ENCODE assay signal across 1 cellular context in the genomic region with DNA sequence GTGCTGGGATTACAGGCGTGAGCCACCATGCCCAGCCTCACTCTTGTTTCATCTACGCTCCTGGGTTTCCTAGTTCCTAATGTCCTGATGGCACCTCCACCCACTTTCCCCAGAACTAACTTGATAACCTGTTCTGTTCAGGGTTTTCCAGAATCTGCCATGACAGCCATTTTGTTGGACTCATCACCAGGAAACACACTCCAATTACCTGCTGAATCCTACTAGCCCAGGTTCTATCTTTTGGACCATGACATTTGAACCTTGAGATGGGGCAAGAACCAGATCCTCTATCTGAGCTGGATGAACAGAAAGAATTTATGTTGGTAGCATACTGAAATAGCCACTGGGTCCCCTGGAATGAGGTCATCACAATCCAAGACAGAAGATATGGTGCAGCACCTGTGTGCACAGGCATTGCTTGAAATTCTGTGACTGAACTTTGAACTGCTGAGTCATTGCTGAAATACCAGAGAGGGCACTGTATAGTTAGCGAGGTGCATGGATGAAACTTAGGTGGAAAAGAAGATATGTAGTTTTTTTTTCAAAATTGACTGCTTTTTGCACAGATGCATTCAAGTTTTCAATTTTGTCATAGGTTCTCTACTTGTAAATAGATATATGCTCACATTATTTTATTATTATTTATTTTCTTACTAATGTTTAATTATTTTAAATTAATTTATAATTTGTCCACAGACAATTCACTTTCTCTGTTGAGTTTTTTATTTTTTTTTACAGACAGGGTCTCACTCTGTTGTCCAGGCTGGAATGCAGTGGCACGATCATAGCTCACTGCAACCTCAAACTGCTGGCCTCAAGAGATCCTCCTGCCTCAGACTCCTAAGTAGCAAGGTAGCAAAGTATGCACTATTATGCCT.
TF ChIP-seq lines count a peak whose summit lies in the region.

No MANE protein-coding gene starts in this region.

TF ChIP-seq in HepG2, 621 proteins besides CTCF, POLR2A, EP300 and RAD21 (continued from another document and continues in another):
- TF ChIP-seq, protein P1, sequence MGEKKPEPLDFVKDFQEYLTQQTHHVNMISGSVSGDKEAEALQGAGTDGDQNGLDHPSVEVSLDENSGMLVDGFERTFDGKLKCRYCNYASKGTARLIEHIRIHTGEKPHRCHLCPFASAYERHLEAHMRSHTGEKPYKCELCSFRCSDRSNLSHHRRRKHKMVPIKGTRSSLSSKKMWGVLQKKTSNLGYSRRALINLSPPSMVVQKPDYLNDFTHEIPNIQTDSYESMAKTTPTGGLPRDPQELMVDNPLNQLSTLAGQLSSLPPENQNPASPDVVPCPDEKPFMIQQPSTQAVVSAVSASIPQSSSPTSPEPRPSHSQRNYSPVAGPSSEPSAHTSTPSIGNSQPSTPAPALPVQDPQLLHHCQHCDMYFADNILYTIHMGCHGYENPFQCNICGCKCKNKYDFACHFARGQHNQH (CRISPR knock-in tag; IDR thresholded peaks at IDR 0.05), result peak; percentile 85
- TF ChIP-seq AKNA (CRISPR knock-in tag; IDR thresholded peaks at IDR 0.05; ENCODE audit: borderline replicate concordance), result no peak
- peak; percentile 99 for TF ChIP-seq JUND (CRISPR knock-in tag; IDR thresholded peaks at IDR 0.05)
- peak; percentile 100 for TF ChIP-seq NFE2 (CRISPR knock-in tag; IDR thresholded peaks at IDR 0.05)
- TF ChIP-seq KDM6A (CRISPR knock-in tag; IDR thresholded peaks at IDR 0.05; ENCODE audit: low read depth), result peak; percentile 66; the same call in 1 of the 2 replicates
- TF ChIP-seq FOXP4 (CRISPR knock-in tag; IDR thresholded peaks at IDR 0.05), result peak; percentile 63
- TF ChIP-seq, protein P2, sequence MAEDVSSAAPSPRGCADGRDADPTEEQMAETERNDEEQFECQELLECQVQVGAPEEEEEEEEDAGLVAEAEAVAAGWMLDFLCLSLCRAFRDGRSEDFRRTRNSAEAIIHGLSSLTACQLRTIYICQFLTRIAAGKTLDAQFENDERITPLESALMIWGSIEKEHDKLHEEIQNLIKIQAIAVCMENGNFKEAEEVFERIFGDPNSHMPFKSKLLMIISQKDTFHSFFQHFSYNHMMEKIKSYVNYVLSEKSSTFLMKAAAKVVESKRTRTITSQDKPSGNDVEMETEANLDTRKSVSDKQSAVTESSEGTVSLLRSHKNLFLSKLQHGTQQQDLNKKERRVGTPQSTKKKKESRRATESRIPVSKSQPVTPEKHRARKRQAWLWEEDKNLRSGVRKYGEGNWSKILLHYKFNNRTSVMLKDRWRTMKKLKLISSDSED (CRISPR knock-in tag; IDR thresholded peaks at IDR 0.05), result no peak
- TF ChIP-seq ZFP41 (CRISPR knock-in tag; IDR thresholded peaks at IDR 0.05; ENCODE audit: borderline replicate concordance), result no peak
- 0 out of 2 replicates have a peak, but pooled peaks have one; percentile 25 for TF ChIP-seq RFXAP (CRISPR knock-in tag; IDR thresholded peaks at IDR 0.05; ENCODE audit: borderline replicate concordance)
- peak; percentile 94 for TF ChIP-seq SMARCC2 (IDR thresholded peaks at IDR 0.05)
- peak; percentile 99 for TF ChIP-seq ATF3 (CRISPR knock-in tag; IDR thresholded peaks at IDR 0.05)
- TF ChIP-seq, protein P3, sequence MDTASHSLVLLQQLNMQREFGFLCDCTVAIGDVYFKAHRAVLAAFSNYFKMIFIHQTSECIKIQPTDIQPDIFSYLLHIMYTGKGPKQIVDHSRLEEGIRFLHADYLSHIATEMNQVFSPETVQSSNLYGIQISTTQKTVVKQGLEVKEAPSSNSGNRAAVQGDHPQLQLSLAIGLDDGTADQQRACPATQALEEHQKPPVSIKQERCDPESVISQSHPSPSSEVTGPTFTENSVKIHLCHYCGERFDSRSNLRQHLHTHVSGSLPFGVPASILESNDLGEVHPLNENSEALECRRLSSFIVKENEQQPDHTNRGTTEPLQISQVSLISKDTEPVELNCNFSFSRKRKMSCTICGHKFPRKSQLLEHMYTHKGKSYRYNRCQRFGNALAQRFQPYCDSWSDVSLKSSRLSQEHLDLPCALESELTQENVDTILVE (CRISPR knock-in tag; IDR thresholded peaks at IDR 0.05), result peak; percentile 71; the same call in 1 of the 2 replicates
- TF ChIP-seq MXI1 (IDR thresholded peaks at IDR 0.05; ENCODE audit: borderline replicate concordance, low read depth, low read length), result peak; percentile 24; the same call in 1 of the 3 replicates
- no peak for TF ChIP-seq SOX13 (IDR thresholded peaks at IDR 0.05)
- peak in 1 of 2 experiments; percentile 61; a peak in 2 of 4 replicates for TF ChIP-seq SOX13 (CRISPR knock-in tag; conservative IDR thresholded peaks at IDR 0.05 in 1 of 2, IDR thresholded peaks at IDR 0.05 in 1 of 2)
- TF ChIP-seq ZSCAN22 (CRISPR knock-in tag; IDR thresholded peaks at IDR 0.05), result no peak
- TF ChIP-seq SMAD3 (CRISPR knock-in tag; IDR thresholded peaks at IDR 0.05), result 0 out of 2 replicates have a peak, but pooled peaks have one; percentile 35
- peak; percentile 100 for TF ChIP-seq FOSL2 (CRISPR knock-in tag; IDR thresholded peaks at IDR 0.05)
- 0 out of 2 replicates have a peak, but pooled peaks have one; percentile 47 for TF ChIP-seq ZNF431 (CRISPR knock-in tag; IDR thresholded peaks at IDR 0.05; ENCODE audit: borderline replicate concordance, low read depth)
- peak; percentile 93 for TF ChIP-seq ZNF331 (CRISPR knock-in tag; IDR thresholded peaks at IDR 0.05)
- TF ChIP-seq FOXA1 (IDR thresholded peaks at IDR 0.05), result no peak
- peak; percentile 76 for TF ChIP-seq FOXA1 (CRISPR knock-in tag; IDR thresholded peaks at IDR 0.05)
- no peak for TF ChIP-seq ZNF496 (CRISPR knock-in tag; IDR thresholded peaks at IDR 0.05; ENCODE audit: insufficient replicate concordance)
- peak; percentile 75; the same call in 1 of the 2 replicates for TF ChIP-seq TRIM24 (CRISPR knock-in tag; IDR thresholded peaks at IDR 0.05)
- TF ChIP-seq DPF2 (CRISPR knock-in tag; IDR thresholded peaks at IDR 0.05; ENCODE audit: borderline replicate concordance, low read depth), result peak; percentile 78
- peak; percentile 98 for TF ChIP-seq GATAD2A (CRISPR knock-in tag; IDR thresholded peaks at IDR 0.05)
- no peak for TF ChIP-seq E2F2 (CRISPR knock-in tag; IDR thresholded peaks at IDR 0.05; ENCODE audit: borderline replicate concordance)
- no peak for TF ChIP-seq PRDM10 (CRISPR knock-in tag; IDR thresholded peaks at IDR 0.05; ENCODE audit: low read depth)
- no peak for TF ChIP-seq FOXC1 (CRISPR knock-in tag; IDR thresholded peaks at IDR 0.05; ENCODE audit: borderline replicate concordance)
- peak; percentile 74; the same call in 1 of the 2 replicates for TF ChIP-seq SOX5 (CRISPR knock-in tag; IDR thresholded peaks at IDR 0.05; ENCODE audit: borderline replicate concordance)
- TF ChIP-seq FOXA3 (CRISPR knock-in tag; IDR thresholded peaks at IDR 0.05), result peak; percentile 86
- peak; percentile 54; the same call in 1 of the 2 replicates for TF ChIP-seq KDM2A (CRISPR knock-in tag; IDR thresholded peaks at IDR 0.05; ENCODE audit: borderline replicate concordance, low read depth)
- TF ChIP-seq CBFB (CRISPR knock-in tag; IDR thresholded peaks at IDR 0.05), result 0 out of 2 replicates have a peak, but pooled peaks have one; percentile 36
- peak; percentile 92; the same call in 1 of the 2 replicates for TF ChIP-seq ZBTB20 (CRISPR knock-in tag; IDR thresholded peaks at IDR 0.05; ENCODE audit: borderline replicate concordance, low read depth)
- no peak for TF ChIP-seq ZFP36L1 (CRISPR knock-in tag; IDR thresholded peaks at IDR 0.05)
- 0 out of 2 replicates have a peak, but pooled peaks have one; percentile 31 for TF ChIP-seq GLI4 (CRISPR knock-in tag; IDR thresholded peaks at IDR 0.05; ENCODE audit: borderline replicate concordance)
- TF ChIP-seq MIXL1 (CRISPR knock-in tag; IDR thresholded peaks at IDR 0.05), result peak; percentile 86; the same call in 1 of the 2 replicates
- TF ChIP-seq, protein P4, sequence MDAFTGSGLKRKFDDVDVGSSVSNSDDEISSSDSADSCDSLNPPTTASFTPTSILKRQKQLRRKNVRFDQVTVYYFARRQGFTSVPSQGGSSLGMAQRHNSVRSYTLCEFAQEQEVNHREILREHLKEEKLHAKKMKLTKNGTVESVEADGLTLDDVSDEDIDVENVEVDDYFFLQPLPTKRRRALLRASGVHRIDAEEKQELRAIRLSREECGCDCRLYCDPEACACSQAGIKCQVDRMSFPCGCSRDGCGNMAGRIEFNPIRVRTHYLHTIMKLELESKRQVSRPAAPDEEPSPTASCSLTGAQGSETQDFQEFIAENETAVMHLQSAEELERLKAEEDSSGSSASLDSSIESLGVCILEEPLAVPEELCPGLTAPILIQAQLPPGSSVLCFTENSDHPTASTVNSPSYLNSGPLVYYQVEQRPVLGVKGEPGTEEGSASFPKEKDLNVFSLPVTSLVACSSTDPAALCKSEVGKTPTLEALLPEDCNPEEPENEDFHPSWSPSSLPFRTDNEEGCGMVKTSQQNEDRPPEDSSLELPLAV (CRISPR knock-in tag; conservative IDR thresholded peaks at IDR 0.05; ENCODE audit: low read depth), result no peak
- peak; percentile 77; the same call in 1 of the 2 replicates for TF ChIP-seq ZBTB21 (CRISPR knock-in tag; IDR thresholded peaks at IDR 0.05)
